Comparison of ENCODE assay signal across 8 cellular contexts in genomic region chr20:62143976-62144825, GRCh38. TPM values are rescaled to one million over a fixed set of nuclear protein-coding genes. Genes with fewer than 3 reads are reported as not detected.
DNase-seq lines count a peak whose midpoint lies in the region; ATAC-seq and TF ChIP-seq lines count a peak whose summit lies in the region.

No MANE protein-coding gene starts in this region.

- H3K4me1 ChIP-seq in ES-I3 (ENCODE audit: insufficient read depth, low read length) (peaks cover 17% of the 10 kb centered on the region), lower lobe of right lung (peaks cover 41% of the 10 kb centered on the region)

- ATAC-seq in GM21737 (IDR thresholded peaks at IDR 0.05; ENCODE audit: unreplicated experiment) (peak; percentile 34), lower lobe of right lung (peak; percentile 56 to 65), GM18517 (IDR thresholded peaks at IDR 0.05; ENCODE audit: unreplicated experiment) (no peak)

- H3K4me3 ChIP-seq in LNCaP clone FGC (ENCODE audit: low read depth, low read length), result peak overlapping the region; percentile 82
- H3K4me3 ChIP-seq in dorsolateral prefrontal cortex, result peak overlapping the region; percentile 61 to 98 (median 85)
- peak overlapping the region; percentile 90 for H3K4me3 ChIP-seq in lower lobe of right lung

- H3K9me3 ChIP-seq in ES-I3 (ENCODE audit: control insufficient read depth, insufficient read depth, low read length), result no peaks in the 10 kb centered on the region
- no peaks in the 10 kb centered on the region for H3K9me3 ChIP-seq in lower lobe of right lung

- H3K27me3 ChIP-seq in dorsolateral prefrontal cortex (no peaks in the 10 kb centered on the region), lower lobe of right lung (ENCODE audit: low read depth) (no peaks in the 10 kb centered on the region)

- H3K27ac ChIP-seq in dorsolateral prefrontal cortex, result peak overlapping the region in 55 of 59 donors; percentile 27 to 100 (median 92)
- peak overlapping the region; percentile 89 for H3K27ac ChIP-seq in lower lobe of right lung

- DNase-seq in LNCaP clone FGC (ENCODE audit: low read depth), result no peak
- peak; percentile 66 for DNase-seq in activated CD4-positive, CD25-positive, alpha-beta regulatory T cell treated with anti-CD3 and anti-CD28 coated beads, Interleukin-2, amount 50 U/mL, for 72 hours
- peak in 8 of 10 donors; percentile 35 to 80 (median 56) for DNase-seq in dorsolateral prefrontal cortex
- peak; percentile 76 for DNase-seq in lower lobe of right lung
- DNase-seq in stimulated activated CD8-positive, alpha-beta memory T cell treated with anti-CD3 and anti-CD28 coated beads, Interleukin-4, amount 100 ng/mL, for 24 hours (ENCODE audit: low read depth), result peak; percentile 56

- H3K9ac ChIP-seq in ES-I3 (ENCODE audit: low read depth, low read length), result peak overlapping the region; percentile 77

- TF ChIP-seq CTCF in LNCaP clone FGC (IDR thresholded peaks at IDR 0.05; ENCODE audit: control insufficient read depth, extremely low read depth, insufficient read depth) (no peak), dorsolateral prefrontal cortex (IDR thresholded peaks at IDR 0.05 in 54 of 56, conservative IDR thresholded peaks at IDR 0.05 in 2 of 56; ENCODE audit: low read depth in 1 of 56, partially characterized antibody in 56 of 56) (peak in 4 of 56 donors; percentile 6 to 16 (median 10)), lower lobe of right lung (IDR thresholded peaks at IDR 0.05) (no peak)

- H3K36me3 ChIP-seq in ES-I3 (ENCODE audit: insufficient read depth, low read length) (peaks cover 15% of the 10 kb centered on the region), lower lobe of right lung (peaks cover 18% of the 10 kb centered on the region)

- intact Hi-C loops in dorsolateral prefrontal cortex (cut with DNase I), result loop anchor here (1.0 to 10.0 kb wide), 8 partner anchors 21 to 651 kb away; partner anchors contain the start of genes LSM14B (in 2 of the 2), ADRM1 (in 1 of the 2), MRGBP (in 1 of the 2) and MTG2 (in 1 of the 2)
- intact Hi-C loops in lower lobe of right lung (cut with DNase I), result no loop called here

RNA-seq across cellular contexts. Expression of gene SS18L1, which starts 0.6 kb away (rescaled TPM):
- total RNA-seq in dorsolateral prefrontal cortex (10 to 100 TPM; 23.7 to 55.2 (median 35.7) TPM), lower lobe of right lung (17.8 TPM)

RNA-seq across cellular contexts. Expression of gene PSMA7, which starts 1.0 kb away (rescaled TPM):
- total RNA-seq in dorsolateral prefrontal cortex (100 to 1,000 TPM in 114 of 120 experiments, 10 to 100 TPM in 6; 92.8 to 154 (median 124) TPM), lower lobe of right lung (223 TPM)

RNA-seq across cellular contexts. Expression of gene LSM14B, which starts 21.9 kb away (rescaled TPM):
- total RNA-seq in dorsolateral prefrontal cortex (10 to 100 TPM; 50.8 to 92.9 (median 73.1) TPM), lower lobe of right lung (36.8 TPM)

RNA-seq across cellular contexts. Expression of gene MTG2, which starts 38.6 kb away (rescaled TPM):
- 10 to 100 TPM; 29.6 to 57.5 (median 39.1) TPM for total RNA-seq in dorsolateral prefrontal cortex
- 27.1 TPM for total RNA-seq in lower lobe of right lung
